In the genomic region with DNA sequence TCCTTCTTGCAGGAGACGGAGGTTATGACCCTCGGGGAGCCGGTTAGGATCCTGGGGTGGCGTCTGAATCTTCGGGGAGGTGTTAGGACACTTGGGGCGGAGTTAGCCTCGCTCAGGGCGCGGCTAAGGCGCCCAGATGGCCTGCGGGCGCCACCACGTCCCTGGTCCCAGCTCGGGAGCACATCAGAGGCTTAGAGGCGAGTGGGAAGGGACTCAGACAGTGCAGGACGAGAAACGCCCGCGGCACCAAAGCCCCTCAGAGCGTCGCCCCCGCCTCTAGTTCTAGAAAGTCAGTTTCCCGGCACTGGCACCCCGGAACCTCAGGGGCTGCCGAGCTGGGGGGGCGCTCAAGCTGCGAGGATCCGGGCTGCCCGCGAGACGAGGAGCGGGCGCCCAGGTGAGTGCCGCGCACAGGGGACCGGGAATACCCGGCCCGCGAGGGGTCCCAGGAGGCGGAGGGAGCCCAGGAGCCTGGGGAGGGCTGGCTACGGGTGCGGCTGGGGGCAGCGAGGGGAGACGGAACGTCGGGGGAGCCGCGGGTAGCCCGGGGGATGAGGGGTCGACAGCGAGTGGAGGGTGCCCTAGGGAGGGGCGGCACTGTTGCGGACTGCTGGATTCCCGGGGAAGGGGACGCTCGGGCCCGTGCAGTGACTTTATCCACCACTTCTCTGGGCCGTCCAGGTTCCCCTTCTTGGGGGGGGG, we compare ENCODE assay signal across 8 cellular contexts. TPM values are rescaled to one million over a fixed set of nuclear protein-coding genes. Genes with fewer than 3 reads are reported as not detected.
A peak's percentile ranks its signal among the peaks of the same experiment; 100 is the strongest.
DNase-seq lines count a peak whose midpoint lies in the region; ATAC-seq and TF ChIP-seq lines count a peak whose summit lies in the region.

A gene (plus strand): TSS at position 153 of the 702 bp plus-strand sequence.

- DNase-seq in D341Med (ENCODE audit: low spot score) (peak; percentile 57), KBM-7 (peak; percentile 50), neural crest cell (ENCODE audit: low read depth, low spot score) (no peak), NCI-H128 (lab: John Stamatoyannopoulos, UW; ENCODE audit: unreplicated experiment) (no peak), dedifferentiated amniotic fluid mesenchymal stem cell (ENCODE audit: extremely low spot score) (no peak)
- no peak for DNase-seq in effector memory CD4-positive, alpha-beta T cell
- DNase-seq in activated CD8-positive, alpha-beta memory T cell treated with anti-CD3 and anti-CD28 coated beads for 24 hours, result no peak

- H3K27me3 Mint-ChIP-seq in neural crest cell (ENCODE audit: low read depth), result peaks cover 96% of the 10 kb centered on the region

- H3K27ac Mint-ChIP-seq in neural crest cell (ENCODE audit: unreplicated experiment), result no peak within 1 kb of the TSS

- peaks cover 4% of the 10 kb centered on the region for H3K36me3 Mint-ChIP-seq in neural crest cell (ENCODE audit: low read depth)

- H3K4me1 Mint-ChIP-seq in neural crest cell, result peaks cover 9% of the 10 kb centered on the region

- TF ChIP-seq CTCF in neural crest cell (conservative IDR thresholded peaks at IDR 0.05), result no peak

- no peak for ATAC-seq in HG02571 (IDR thresholded peaks at IDR 0.05; ENCODE audit: unreplicated experiment)

- no peaks in the 10 kb centered on the region for H3K9me3 Mint-ChIP-seq in neural crest cell

- H3K4me3 Mint-ChIP-seq in neural crest cell, result peak within 1 kb of the TSS; percentile 29

- peak within 1 kb of the TSS; percentile 30 for H3K4me3 ChIP-seq in effector memory CD4-positive, alpha-beta T cell (ENCODE audit: insufficient read depth, low read depth, low read length, poor library complexity, severe bottlenecking)

- no peaks in the 10 kb centered on the region for H3K9me3 ChIP-seq in effector memory CD4-positive, alpha-beta T cell (ENCODE audit: control insufficient read depth, low read length)

- H3K4me1 ChIP-seq in effector memory CD4-positive, alpha-beta T cell (ENCODE audit: control insufficient read depth, insufficient read depth, low read length, poor library complexity, severe bottlenecking), result peaks cover 22% of the 10 kb centered on the region

- no peak within 1 kb of the TSS for H3K27ac ChIP-seq in effector memory CD4-positive, alpha-beta T cell (ENCODE audit: insufficient read depth, low read length, poor library complexity, severe bottlenecking)

- H3K36me3 ChIP-seq in effector memory CD4-positive, alpha-beta T cell (ENCODE audit: control insufficient read depth, insufficient read depth, low read length), result no peaks in the 10 kb centered on the region

- peaks cover 37% of the 10 kb centered on the region for H3K27me3 ChIP-seq in effector memory CD4-positive, alpha-beta T cell (replicated peaks; ENCODE audit: control insufficient read depth, insufficient read depth, low read length, poor library complexity, severe bottlenecking)

- in situ Hi-C loops in KBM-7 (cut with MboI; ENCODE audit: low pct_unique_long_range_greater_than_20kb, low sequenced_read_pairs), result no loop called here

RNA-seq across cellular contexts. Expression of the gene that starts here (rescaled TPM):
- total RNA-seq in neural crest cell, result not detected in 2 replicates

Comparison
In these comparisons a context has a peak if more than half of its experiments do, and no peak if none do; other contexts are left out.
1. DNase-seq: peak in D341Med (single experiment) and KBM-7 (single experiment); none in effector memory CD4-positive, alpha-beta T cell (0 of 3), neural crest cell (single experiment), NCI-H128 (single experiment), dedifferentiated amniotic fluid mesenchymal stem cell (single experiment) and activated CD8-positive, alpha-beta memory T cell treated with anti-CD3 and anti-CD28 coated beads for 24 hours (single experiment).